1 cellular context compared by ENCODE assay signal in the genomic region with DNA sequence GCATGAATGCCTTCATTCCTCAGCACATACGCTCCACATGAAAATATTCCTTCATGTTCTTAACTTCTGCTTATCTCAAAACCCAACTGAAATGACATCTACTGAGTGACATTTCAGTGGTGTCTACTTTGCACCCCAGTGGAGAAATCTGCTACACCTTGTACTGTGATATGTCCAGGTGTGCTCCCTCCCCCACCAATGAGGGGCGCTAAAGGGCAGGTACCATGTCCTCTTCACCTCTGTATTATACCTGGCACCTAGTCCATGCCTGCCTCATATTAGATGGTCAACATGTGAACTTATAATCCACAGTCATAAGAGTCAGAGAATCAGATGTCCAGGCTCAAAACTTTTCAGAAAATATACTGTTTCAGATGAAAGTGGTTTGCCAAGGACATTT.
TF ChIP-seq lines count a peak whose summit lies in the region.

No MANE protein-coding gene starts in this region.

TF ChIP-seq in GM23338, 12 proteins besides CTCF, POLR2A, EP300 and RAD21 (continued from another document):
- TF ChIP-seq, protein P1, sequence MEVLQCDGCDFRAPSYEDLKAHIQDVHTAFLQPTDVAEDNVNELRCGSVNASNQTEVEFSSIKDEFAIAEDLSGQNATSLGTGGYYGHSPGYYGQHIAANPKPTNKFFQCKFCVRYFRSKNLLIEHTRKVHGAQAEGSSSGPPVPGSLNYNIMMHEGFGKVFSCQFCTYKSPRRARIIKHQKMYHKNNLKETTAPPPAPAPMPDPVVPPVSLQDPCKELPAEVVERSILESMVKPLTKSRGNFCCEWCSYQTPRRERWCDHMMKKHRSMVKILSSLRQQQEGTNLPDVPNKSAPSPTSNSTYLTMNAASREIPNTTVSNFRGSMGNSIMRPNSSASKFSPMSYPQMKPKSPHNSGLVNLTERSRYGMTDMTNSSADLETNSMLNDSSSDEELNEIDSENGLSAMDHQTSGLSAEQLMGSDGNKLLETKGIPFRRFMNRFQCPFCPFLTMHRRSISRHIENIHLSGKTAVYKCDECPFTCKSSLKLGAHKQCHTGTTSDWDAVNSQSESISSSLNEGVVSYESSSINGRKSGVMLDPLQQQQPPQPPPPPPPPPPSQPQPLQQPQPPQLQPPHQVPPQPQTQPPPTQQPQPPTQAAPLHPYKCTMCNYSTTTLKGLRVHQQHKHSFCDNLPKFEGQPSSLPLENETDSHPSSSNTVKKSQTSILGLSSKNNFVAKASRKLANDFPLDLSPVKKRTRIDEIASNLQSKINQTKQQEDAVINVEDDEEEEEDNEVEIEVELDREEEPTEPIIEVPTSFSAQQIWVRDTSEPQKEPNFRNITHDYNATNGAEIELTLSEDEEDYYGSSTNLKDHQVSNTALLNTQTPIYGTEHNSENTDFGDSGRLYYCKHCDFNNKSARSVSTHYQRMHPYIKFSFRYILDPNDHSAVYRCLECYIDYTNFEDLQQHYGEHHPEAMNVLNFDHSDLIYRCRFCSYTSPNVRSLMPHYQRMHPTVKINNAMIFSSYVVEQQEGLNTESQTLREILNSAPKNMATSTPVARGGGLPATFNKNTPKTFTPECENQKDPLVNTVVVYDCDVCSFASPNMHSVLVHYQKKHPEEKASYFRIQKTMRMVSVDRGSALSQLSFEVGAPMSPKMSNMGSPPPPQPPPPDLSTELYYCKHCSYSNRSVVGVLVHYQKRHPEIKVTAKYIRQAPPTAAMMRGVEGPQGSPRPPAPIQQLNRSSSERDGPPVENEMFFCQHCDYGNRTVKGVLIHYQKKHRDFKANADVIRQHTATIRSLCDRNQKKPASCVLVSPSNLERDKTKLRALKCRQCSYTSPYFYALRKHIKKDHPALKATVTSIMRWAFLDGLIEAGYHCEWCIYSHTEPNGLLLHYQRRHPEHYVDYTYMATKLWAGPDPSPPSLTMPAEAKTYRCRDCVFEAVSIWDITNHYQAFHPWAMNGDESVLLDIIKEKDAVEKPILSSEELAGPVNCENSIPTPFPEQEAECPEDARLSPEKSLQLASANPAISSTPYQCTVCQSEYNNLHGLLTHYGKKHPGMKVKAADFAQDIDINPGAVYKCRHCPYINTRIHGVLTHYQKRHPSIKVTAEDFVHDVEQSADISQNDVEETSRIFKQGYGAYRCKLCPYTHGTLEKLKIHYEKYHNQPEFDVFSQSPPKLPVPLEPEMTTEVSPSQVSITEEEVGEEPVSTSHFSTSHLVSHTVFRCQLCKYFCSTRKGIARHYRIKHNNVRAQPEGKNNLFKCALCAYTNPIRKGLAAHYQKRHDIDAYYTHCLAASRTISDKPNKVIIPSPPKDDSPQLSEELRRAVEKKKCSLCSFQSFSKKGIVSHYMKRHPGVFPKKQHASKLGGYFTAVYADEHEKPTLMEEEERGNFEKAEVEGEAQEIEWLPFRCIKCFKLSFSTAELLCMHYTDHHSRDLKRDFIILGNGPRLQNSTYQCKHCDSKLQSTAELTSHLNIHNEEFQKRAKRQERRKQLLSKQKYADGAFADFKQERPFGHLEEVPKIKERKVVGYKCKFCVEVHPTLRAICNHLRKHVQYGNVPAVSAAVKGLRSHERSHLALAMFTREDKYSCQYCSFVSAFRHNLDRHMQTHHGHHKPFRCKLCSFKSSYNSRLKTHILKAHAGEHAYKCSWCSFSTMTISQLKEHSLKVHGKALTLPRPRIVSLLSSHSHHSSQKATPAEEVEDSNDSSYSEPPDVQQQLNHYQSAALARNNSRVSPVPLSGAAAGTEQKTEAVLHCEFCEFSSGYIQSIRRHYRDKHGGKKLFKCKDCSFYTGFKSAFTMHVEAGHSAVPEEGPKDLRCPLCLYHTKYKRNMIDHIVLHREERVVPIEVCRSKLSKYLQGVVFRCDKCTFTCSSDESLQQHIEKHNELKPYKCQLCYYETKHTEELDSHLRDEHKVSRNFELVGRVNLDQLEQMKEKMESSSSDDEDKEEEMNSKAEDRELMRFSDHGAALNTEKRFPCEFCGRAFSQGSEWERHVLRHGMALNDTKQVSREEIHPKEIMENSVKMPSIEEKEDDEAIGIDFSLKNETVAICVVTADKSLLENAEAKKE (CRISPR knock-in tag; IDR thresholded peaks at IDR 0.05) = no peak
- TF ChIP-seq POLR2AphosphoS5 (IDR thresholded peaks at IDR 0.05; ENCODE audit: low read depth) = no peak
- no peak for TF ChIP-seq JUNB (IDR thresholded peaks at IDR 0.05; ENCODE audit: unreplicated experiment)
